In the genomic region with DNA sequence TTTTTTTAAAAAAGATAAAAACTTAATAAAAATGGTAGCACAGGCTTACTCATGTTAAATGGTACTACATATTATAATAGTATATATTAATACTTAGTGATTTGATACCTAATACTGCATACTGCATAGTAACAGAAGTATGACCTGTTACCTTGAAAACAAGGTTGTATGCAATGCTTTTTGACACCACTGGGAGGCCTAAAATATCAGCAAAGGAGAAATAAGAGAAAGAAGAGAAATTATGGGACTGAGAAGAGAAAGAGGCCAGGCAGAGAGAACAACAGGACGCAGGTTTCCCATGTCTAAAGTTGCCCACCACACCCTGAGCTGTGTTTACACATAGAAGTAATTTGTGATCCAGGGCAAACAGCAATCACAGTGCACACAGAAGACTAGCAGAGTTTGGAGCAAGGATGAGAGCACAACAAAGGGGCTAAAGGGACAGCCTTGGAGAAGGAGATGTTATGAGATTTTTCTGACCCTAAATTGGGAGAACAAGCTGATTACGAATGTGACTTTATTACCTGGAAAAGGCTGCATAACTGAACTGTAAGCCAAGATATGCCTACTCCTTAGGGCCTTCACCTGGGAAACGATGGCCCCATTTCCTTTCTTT, we compare ENCODE assay signal across 1 cellular context.
TF ChIP-seq lines count a peak whose summit lies in the region.

No MANE protein-coding gene starts in this region.

TF ChIP-seq in K562, 482 proteins besides CTCF, POLR2A, EP300 and RAD21 (continued from another document):
- TF ChIP-seq CHCHD3 (CRISPR knock-in tag; IDR thresholded peaks at IDR 0.05): no peak
- TF ChIP-seq HMGN3 (IDR thresholded peaks at IDR 0.05; ENCODE audit: borderline replicate concordance, extremely low read depth, insufficient read length, low read depth, low read length): no peak
- TF ChIP-seq GABPB1 (CRISPR knock-in tag; IDR thresholded peaks at IDR 0.05): no peak
- TF ChIP-seq, protein P1, sequence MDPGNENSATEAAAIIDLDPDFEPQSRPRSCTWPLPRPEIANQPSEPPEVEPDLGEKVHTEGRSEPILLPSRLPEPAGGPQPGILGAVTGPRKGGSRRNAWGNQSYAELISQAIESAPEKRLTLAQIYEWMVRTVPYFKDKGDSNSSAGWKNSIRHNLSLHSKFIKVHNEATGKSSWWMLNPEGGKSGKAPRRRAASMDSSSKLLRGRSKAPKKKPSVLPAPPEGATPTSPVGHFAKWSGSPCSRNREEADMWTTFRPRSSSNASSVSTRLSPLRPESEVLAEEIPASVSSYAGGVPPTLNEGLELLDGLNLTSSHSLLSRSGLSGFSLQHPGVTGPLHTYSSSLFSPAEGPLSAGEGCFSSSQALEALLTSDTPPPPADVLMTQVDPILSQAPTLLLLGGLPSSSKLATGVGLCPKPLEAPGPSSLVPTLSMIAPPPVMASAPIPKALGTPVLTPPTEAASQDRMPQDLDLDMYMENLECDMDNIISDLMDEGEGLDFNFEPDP (CRISPR knock-in tag; IDR thresholded peaks at IDR 0.05): no peak
- TF ChIP-seq ARNT (IDR thresholded peaks at IDR 0.05): no peak
